13 cellular contexts compared by ENCODE assay signal in genomic region chr4:40915318-40916217, GRCh38.
DNase-seq lines count a peak whose midpoint lies in the region.
"Had no signal": no experiment of that assay in that cellular context is flagged by ENCODE, and none has a peak within 500 bp of the region (broad histone marks: within the 10 kb centered on the region; RNA-seq: fewer than 3 reads in every experiment).

No MANE protein-coding gene starts in this region.

- H3K27me3 ChIP-seq in skeletal muscle tissue (ENCODE audit: control insufficient read depth in 3 of 3, insufficient read depth in 3 of 3, low read length in 3 of 3): no peaks in the 10 kb centered on the region
- H3K27me3 ChIP-seq: hepatocyte had no signal

- H3K9me3 ChIP-seq in SK-N-MC (ENCODE audit: low read depth, low read length) (no peaks in the 10 kb centered on the region), skeletal muscle tissue (ENCODE audit: control insufficient read depth in 3 of 3, low read length in 3 of 3) (no peaks in the 10 kb centered on the region)
- H3K9me3 ChIP-seq: mucosa of descending colon had no signal

- H3K9ac ChIP-seq in SK-N-MC (ENCODE audit: insufficient read length) (peak overlapping the region; percentile 50), skeletal muscle tissue (ENCODE audit: low read depth in 1 of 3, low read length in 3 of 3) (no peak overlapping the region)

- H3K27ac ChIP-seq in SK-N-MC (peak overlapping the region; percentile 78), skeletal muscle tissue (ENCODE audit: low read depth, low read length) (peak overlapping the region; percentile 59)
- H3K27ac ChIP-seq: hepatocyte had no signal

- DNase-seq in activated CD4-positive, alpha-beta T cell treated with anti-CD3 and anti-CD28 coated beads, Interleukin-2, amount 50 U/mL, for 48 hours: peak; percentile 41 to 54
- DNase-seq in activated CD4-positive, alpha-beta T cell treated with anti-CD3 and anti-CD28 coated beads, Interleukin-2, amount 50 U/mL, for 4 hours: no peak
- DNase-seq in SK-N-MC (ENCODE audit: low read depth, low spot score): no peak
- DNase-seq in fibroblast of peridontal ligament (ENCODE audit: extremely low read depth): peak; percentile 22
- no peak for DNase-seq in inferior parietal cortex (ENCODE audit: extremely low spot score)
- no peak for DNase-seq in C1 segment of cervical spinal cord (lab: John Stamatoyannopoulos, UW)
- DNase-seq in AML-193 (lab: John Stamatoyannopoulos, UW): no peak
- DNase-seq: activated effector memory CD4-positive, alpha-beta T cell treated with anti-CD3 and anti-CD28 coated beads, Interleukin-2, amount 50 U/mL, for 16 hours; effector CD4-positive, alpha-beta T cell; mucosa of descending colon; T1000 had no signal

- H3K36me3 ChIP-seq in SK-N-MC (ENCODE audit: insufficient read depth, low read length) (no peaks in the 10 kb centered on the region), skeletal muscle tissue (ENCODE audit: control insufficient read depth in 3 of 3, insufficient read depth in 3 of 3, low read length in 3 of 3) (no peaks in the 10 kb centered on the region)

- H3K4me3 ChIP-seq in SK-N-MC (peak overlapping the region; percentile 42), skeletal muscle tissue (ENCODE audit: low read length in 3 of 3) (peak overlapping the region in 1 of 3 donors; percentile 4)
- H3K4me3 ChIP-seq: hepatocyte, mucosa of descending colon had no signal

- H3K4me1 ChIP-seq in skeletal muscle tissue (ENCODE audit: control insufficient read depth in 3 of 3, insufficient read depth in 3 of 3, low read length in 3 of 3): peaks cover 25 to 40% (median 29%) of the 10 kb centered on the region in 3 donors

Comparison
In these comparisons a context has a peak if more than half of its experiments do, and no peak if none do; other contexts are left out.
1. DNase-seq: peak in activated CD4-positive, alpha-beta T cell treated with anti-CD3 and anti-CD28 coated beads, Interleukin-2, amount 50 U/mL, for 48 hours (2 of 2) and fibroblast of peridontal ligament (single experiment); none in activated CD4-positive, alpha-beta T cell treated with anti-CD3 and anti-CD28 coated beads, Interleukin-2, amount 50 U/mL, for 4 hours (0 of 2), SK-N-MC (single experiment), inferior parietal cortex (single experiment), C1 segment of cervical spinal cord (0 of 14) and AML-193 (0 of 2).